ENCODE assay signal across 10 cellular contexts in the genomic region with DNA sequence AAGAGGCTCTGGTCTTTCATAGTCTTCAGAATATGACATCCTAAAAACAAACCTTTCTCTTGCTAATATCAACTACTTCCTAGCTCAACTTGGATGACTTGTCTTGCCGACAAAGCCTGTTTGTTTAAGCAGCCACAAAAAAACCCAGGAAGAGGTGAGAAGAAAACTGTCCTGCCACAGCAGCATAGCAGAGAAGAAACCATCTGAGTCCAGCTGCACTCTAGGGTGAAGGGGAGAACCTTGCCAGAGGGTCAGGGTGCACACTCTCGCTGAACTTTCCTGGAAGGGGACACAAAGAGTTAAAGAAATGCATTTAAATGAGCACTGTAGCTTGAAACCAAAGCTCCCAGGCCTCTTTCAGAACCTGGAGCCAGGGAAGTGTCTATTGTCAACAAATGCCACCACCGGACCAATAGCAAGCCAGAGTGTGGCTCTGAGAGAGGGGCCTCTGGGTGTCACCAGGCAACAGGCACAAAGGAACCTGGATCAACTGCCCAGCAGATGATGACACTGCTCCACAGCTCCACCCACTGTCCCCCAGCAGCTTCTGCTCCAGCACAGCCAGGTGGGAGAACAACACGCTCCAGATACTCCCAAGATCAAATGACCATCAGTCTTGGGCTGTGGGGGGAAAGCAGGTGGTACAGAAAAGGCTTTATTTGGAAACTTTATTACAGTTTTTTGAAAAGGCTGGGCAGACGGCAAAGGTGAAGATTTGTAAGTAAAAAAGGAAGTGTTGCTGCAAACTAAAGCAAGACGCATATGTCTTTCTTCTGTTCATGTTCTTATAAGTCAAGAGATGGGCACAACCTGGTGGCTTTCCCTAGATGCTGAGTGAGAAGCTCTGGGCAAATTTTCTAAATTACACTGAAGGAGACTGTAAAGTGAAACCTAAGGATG.
DNase-seq lines count a peak whose midpoint lies in the region; ATAC-seq and TF ChIP-seq lines count a peak whose summit lies in the region.
"Had no signal": no experiment of that assay in that cellular context is flagged by ENCODE, and none has a peak within 500 bp of the region (broad histone marks: within the 10 kb centered on the region; RNA-seq: fewer than 3 reads in every experiment).

No MANE protein-coding gene starts in this region.

- H3K4me1 ChIP-seq in thyroid gland, result peaks cover 6 to 14% of the 10 kb centered on the region in 2 donors
- H3K4me1 ChIP-seq in gastrocnemius medialis, result peaks cover 0 to 4% of the 10 kb centered on the region in 2 donors

- no peak overlapping the region for H3K27ac Mint-ChIP-seq in activated CD4-positive, alpha-beta T cell treated with anti-CD3 and anti-CD28 coated beads, Interleukin-2, amount 10 ng/mL, durations not matched to agents 24 days and 14 days

- intact Hi-C loops in activated CD4-positive, alpha-beta T cell treated with anti-CD3 and anti-CD28 coated beads, Interleukin-2, amount 10 ng/mL, durations not matched to agents 24 days and 14 days (cut with micrococcal nuclease), result no loop called here
- intact Hi-C loops in thyroid gland (cut with DNase I) (no loop called here), gastrocnemius medialis (cut with DNase I; ENCODE audit: low total_unique reads) (no loop called here)

- H3K4me1 Mint-ChIP-seq in activated CD4-positive, alpha-beta T cell treated with anti-CD3 and anti-CD28 coated beads, Interleukin-2, amount 10 ng/mL, durations not matched to agents 24 days and 14 days, result no peaks in the 10 kb centered on the region

- no peaks in the 10 kb centered on the region for H3K36me3 ChIP-seq in thyroid gland
- H3K36me3 ChIP-seq in gastrocnemius medialis, result no peaks in the 10 kb centered on the region
- H3K36me3 ChIP-seq: BLaER1 treated with 17β-estradiol and CSF1 and Interleukin-3, amounts not matched to agents 10 nM and 100 nM had no signal

- TF ChIP-seq POLR2A in thyroid gland (IDR thresholded peaks at IDR 0.05) (no peak), gastrocnemius medialis (IDR thresholded peaks at IDR 0.05) (no peak)

- H3K27ac ChIP-seq in thyroid gland, result no peak overlapping the region
- H3K27ac ChIP-seq in gastrocnemius medialis, result no peak overlapping the region
- H3K27ac ChIP-seq: BLaER1 treated with 17β-estradiol and CSF1 and Interleukin-3, amounts not matched to agents 10 nM and 100 nM had no signal

- H3K4me3 Mint-ChIP-seq in activated CD4-positive, alpha-beta T cell treated with anti-CD3 and anti-CD28 coated beads, Interleukin-2, amount 10 ng/mL, durations not matched to agents 24 days and 14 days, result no peak overlapping the region

- peak in 2 of 6 experiments; percentile 22 to 36 for TF ChIP-seq CTCF in thyroid gland (IDR thresholded peaks at IDR 0.05)
- TF ChIP-seq CTCF in gastrocnemius medialis (IDR thresholded peaks at IDR 0.05 in 4 of 5, conservative IDR thresholded peaks at IDR 0.05 in 1 of 5), result no peak

- no peaks in the 10 kb centered on the region for H3K27me3 ChIP-seq in thyroid gland
- no peaks in the 10 kb centered on the region for H3K27me3 ChIP-seq in gastrocnemius medialis
- H3K27me3 ChIP-seq: BLaER1 treated with 17β-estradiol and CSF1 and Interleukin-3, amounts not matched to agents 10 nM and 100 nM had no signal

- H3K9me3 ChIP-seq in thyroid gland (no peaks in the 10 kb centered on the region), gastrocnemius medialis (no peaks in the 10 kb centered on the region)

- no peak for ATAC-seq in HG03469 (IDR thresholded peaks at IDR 0.05; ENCODE audit: unreplicated experiment)
- ATAC-seq in gastrocnemius medialis, result no peak
- no peak for ATAC-seq in GM21529 (IDR thresholded peaks at IDR 0.05; ENCODE audit: unreplicated experiment)

- in situ Hi-C loops in gastrocnemius medialis (cut with MboI; ENCODE audit: low sequenced_read_pairs in 4 of 4), result no loop called here

- H3K36me3 Mint-ChIP-seq in activated CD4-positive, alpha-beta T cell treated with anti-CD3 and anti-CD28 coated beads, Interleukin-2, amount 10 ng/mL, durations not matched to agents 24 days and 14 days (ENCODE audit: low read depth), result no peaks in the 10 kb centered on the region

- no peaks in the 10 kb centered on the region for H3K9me3 Mint-ChIP-seq in activated CD4-positive, alpha-beta T cell treated with anti-CD3 and anti-CD28 coated beads, Interleukin-2, amount 10 ng/mL, durations not matched to agents 24 days and 14 days

- 52 to 59% methylated on average over 6 of the region's 6 CpGs for WGBS in thyroid gland, 2 donors

- H3K4me3 ChIP-seq in thyroid gland (replicated peaks in 1 of 3) (no peak overlapping the region), gastrocnemius medialis (no peak overlapping the region)
- H3K4me3 ChIP-seq: BLaER1 treated with 17β-estradiol and CSF1 and Interleukin-3, amounts not matched to agents 10 nM and 100 nM had no signal

- peaks cover 9% of the 10 kb centered on the region for H3K27me3 Mint-ChIP-seq in activated CD4-positive, alpha-beta T cell treated with anti-CD3 and anti-CD28 coated beads, Interleukin-2, amount 10 ng/mL, durations not matched to agents 24 days and 14 days

- DNase-seq in activated CD4-positive, alpha-beta T cell treated with anti-CD3 and anti-CD28 coated beads, Interleukin-2, amount 10 ng/mL, durations not matched to agents 24 days and 14 days, result peak; percentile 52
- no peak for DNase-seq in activated CD4-positive, alpha-beta T cell treated with anti-CD3 and anti-CD28 coated beads, Interleukin-2, amount 50 U/mL, for 4 hours
- peak; percentile 61 for DNase-seq in NCI-H2081 treated with DMSO at 0.1 percent for 48 hours (lab: John Stamatoyannopoulos, UW)
- DNase-seq in ecto neural progenitor cell (ENCODE audit: low spot score), result peak; percentile 84
- peak; percentile 54 to 58 for DNase-seq in thyroid gland
- no peak for DNase-seq in gastrocnemius medialis
- DNase-seq: KG1 had no signal

Comparison
In these comparisons a context has a peak if more than half of its experiments do, and no peak if none do; other contexts are left out.
1. DNase-seq: peak in activated CD4-positive, alpha-beta T cell treated with anti-CD3 and anti-CD28 coated beads, Interleukin-2, amount 10 ng/mL, durations not matched to agents 24 days and 14 days (single experiment), NCI-H2081 treated with DMSO at 0.1 percent for 48 hours (single experiment), ecto neural progenitor cell (single experiment) and thyroid gland (2 of 2); none in activated CD4-positive, alpha-beta T cell treated with anti-CD3 and anti-CD28 coated beads, Interleukin-2, amount 50 U/mL, for 4 hours (0 of 2) and gastrocnemius medialis (0 of 2).